16 cellular contexts compared by ENCODE assay signal in genomic region chr6:29742191-29742590, GRCh38. TPM values are rescaled to one million over a fixed set of nuclear protein-coding genes. Genes with fewer than 3 reads are reported as not detected.
DNase-seq lines count a peak whose midpoint lies in the region; TF ChIP-seq lines count a peak whose summit lies in the region.
"Had no signal": no experiment of that assay in that cellular context is flagged by ENCODE, and none has a peak within 500 bp of the region (broad histone marks: within the 10 kb centered on the region; RNA-seq: fewer than 3 reads in every experiment).

No MANE protein-coding gene starts in this region.

- POLR2A ChIA-PET in HEK293 (lab: Yijun Ruan, JAX) = no interaction called here

- H4K91ac ChIP-seq in neuronal stem cell (ENCODE audit: low read depth, low read length, poor library complexity) = no peak overlapping the region

- H4K8ac ChIP-seq in neuronal stem cell (ENCODE audit: low read depth, low read length) = no peak overlapping the region

- H3K27me3 ChIP-seq in BLaER1 (no peaks in the 10 kb centered on the region), neuronal stem cell (ENCODE audit: control insufficient read depth in 3 of 3, insufficient read depth in 3 of 3, low read depth in 1 of 3, low read length in 3 of 3) (peaks cover 0 to 36% (median 4%) of the 10 kb centered on the region in 3 experiments), thyroid gland (no peaks in the 10 kb centered on the region)

- no peaks in the 10 kb centered on the region for H3K9me3 ChIP-seq in BLaER1
- no peaks in the 10 kb centered on the region for H3K9me3 ChIP-seq in HEK293 (ENCODE audit: control insufficient read depth, insufficient read depth, low read depth, low read length)
- H3K9me3 ChIP-seq in neuronal stem cell (replicated peaks in 1 of 2; ENCODE audit: control insufficient read depth in 2 of 2, insufficient read depth in 1 of 2, low read depth in 1 of 2, low read length in 2 of 2) = no peaks in the 10 kb centered on the region
- no peaks in the 10 kb centered on the region for H3K9me3 ChIP-seq in thyroid gland
- H3K9me3 ChIP-seq: A549, BE2C, HAP-1 had no signal

- WGBS in neuronal stem cell (ENCODE audit: extremely low coverage in 2 of 2, insufficient read length in 2 of 2, insufficient replicate concordance in 1 of 2), 2 donors = no CpG with 5 or more reads among the region's 3 CpGs
- WGBS in thyroid gland, 2 donors = 79 to 100% methylated on average over 1 to 3 of the region's 3 CpGs

- H2AK5ac ChIP-seq in neuronal stem cell (ENCODE audit: low read depth, low read length) = no peak overlapping the region

- H3K4me3 ChIP-seq in BLaER1 (no peak overlapping the region), HEK293 (ENCODE audit: low read depth, low read length) (no peak overlapping the region), coronary artery (no peak overlapping the region), neuronal stem cell (ENCODE audit: low read length in 2 of 2) (peak overlapping the region in 1 of 2 donors; percentile 8), thyroid gland (replicated peaks in 1 of 3) (no peak overlapping the region)
- H3K4me3 ChIP-seq: A549, HAP-1 had no signal

- H3K4ac ChIP-seq in neuronal stem cell (ENCODE audit: low read length) = no peak overlapping the region

- H3K4me2 ChIP-seq in BLaER1 = 0 out of 2 replicates have a peak overlapping the region, but pooled peaks have one; percentile 7
- H3K4me2 ChIP-seq in neuronal stem cell (ENCODE audit: insufficient read depth, low read length, poor library complexity, severe bottlenecking) = no peak overlapping the region
- H3K4me2 ChIP-seq: A549 had no signal

- CTCF ChIA-PET in HEK293 (lab: Yijun Ruan, JAX) = interaction anchor here (0.5 to 10.6 kb wide), 3 partner anchors 38 to 92 kb away, joined by 3 to 158 read pairs (median 4); no protein-coding TSS in a partner anchor

- H2BK15ac ChIP-seq in neuronal stem cell (ENCODE audit: low read length) = no peak overlapping the region

- intact Hi-C loops in thyroid gland (cut with DNase I) = loop anchor here (5.0 kb wide), 1 partner anchor 95 kb away; no protein-coding TSS in a partner anchor

- peak; percentile 50 for DNase-seq in coronary artery (ENCODE audit: low spot score)
- DNase-seq in neuronal stem cell (ENCODE audit: low spot score) = no peak
- no peak for DNase-seq in retina
- no peak for DNase-seq in thyroid gland
- DNase-seq: BE2C; CD8-positive, alpha-beta T cell; COR-L47; DMS153; DMS79 treated with DMSO at 0.1 percent for 48 hours; EL; GOT3; HFFc6 had no signal

- no peaks in the 10 kb centered on the region for H3K79me1 ChIP-seq in neuronal stem cell (ENCODE audit: low read depth, low read length)

- H2BK12ac ChIP-seq in neuronal stem cell (ENCODE audit: low read length) = no peak overlapping the region

- H3K27ac ChIP-seq in BLaER1 (no peak overlapping the region), HEK293 (ENCODE audit: extremely low read depth, low read depth, low read length) (no peak overlapping the region), coronary artery (no peak overlapping the region), neuronal stem cell (replicated peaks; ENCODE audit: low read length) (no peak overlapping the region), thyroid gland (no peak overlapping the region)
- H3K27ac ChIP-seq: A549 had no signal

- no peak for TF ChIP-seq POLR2A in thyroid gland (IDR thresholded peaks at IDR 0.05)

- TF ChIP-seq CTCF in HEK293 (tag by site-specific recombination; IDR thresholded peaks at IDR 0.05) (no peak), coronary artery (IDR thresholded peaks at IDR 0.05) (no peak), thyroid gland (IDR thresholded peaks at IDR 0.05) (no peak)

- H3K4me1 ChIP-seq in BLaER1 (peaks cover 9% of the 10 kb centered on the region), HEK293 (ENCODE audit: control insufficient read depth, insufficient read depth, low read length) (no peaks in the 10 kb centered on the region), neuronal stem cell (ENCODE audit: control insufficient read depth in 2 of 2, insufficient read depth in 1 of 2, low read depth in 1 of 2, low read length in 2 of 2) (no peaks in the 10 kb centered on the region), thyroid gland (no peaks in the 10 kb centered on the region)
- H3K4me1 ChIP-seq: A549, BE2C, HAP-1 had no signal

- H3K9ac ChIP-seq in BLaER1 (no peak overlapping the region), neuronal stem cell (ENCODE audit: low read depth, low read length, poor library complexity) (no peak overlapping the region)

- H2AFZ ChIP-seq in neuronal stem cell (ENCODE audit: low read length) = no peak overlapping the region

- peak overlapping the region; percentile 10 for H3K14ac ChIP-seq in neuronal stem cell (ENCODE audit: low read length)

- no peak overlapping the region for H3K23ac ChIP-seq in neuronal stem cell (ENCODE audit: low read depth, low read length, poor library complexity)

- H3K18ac ChIP-seq in neuronal stem cell (ENCODE audit: low read length) = no peak overlapping the region

- no peak overlapping the region for H2BK120ac ChIP-seq in neuronal stem cell (ENCODE audit: low read depth, low read length)

- H3K36me3 ChIP-seq in BLaER1 = no peaks in the 10 kb centered on the region
- peaks cover 5 to 30% of the 10 kb centered on the region in 2 experiments; a peak in 2 of 3 replicates for H3K36me3 ChIP-seq in HEK293 (ENCODE audit: control insufficient read depth in 2 of 2, insufficient read depth in 1 of 2, low read length in 2 of 2)
- H3K36me3 ChIP-seq in neuronal stem cell (replicated peaks in 1 of 2; ENCODE audit: control insufficient read depth in 2 of 2, insufficient read depth in 2 of 2, low read length in 2 of 2) = no peaks in the 10 kb centered on the region
- no peaks in the 10 kb centered on the region for H3K36me3 ChIP-seq in thyroid gland
- H3K36me3 ChIP-seq: BE2C, HAP-1 had no signal

- H2BK5ac ChIP-seq in neuronal stem cell (ENCODE audit: low read length) = no peak overlapping the region

- H4K20me1 ChIP-seq in BLaER1 = peaks cover 7% of the 10 kb centered on the region; the same call in 1 of the 2 replicates

TF ChIP-seq in HEK293, 187 proteins besides CTCF, POLR2A, EP300 and RAD21:
- TF ChIP-seq KLF17 (tag by site-specific recombination; IDR thresholded peaks at IDR 0.05) (no peak), ZIC2 (tag by site-specific recombination; IDR thresholded peaks at IDR 0.05) (peak; percentile 40; the same call in 1 of the 2 replicates)

RNA-seq across cellular contexts. Expression of gene HLA-F, which starts 19.0 kb away (rescaled TPM):
- polyA plus RNA-seq in neuronal stem cell (2013, experiment 1 of 2) = 2.6 TPM
- 2.2 TPM for polyA plus RNA-seq in neuronal stem cell (2013, experiment 2 of 2)
- 10 to 100 TPM; 33.9 to 81.3 (median 44.6) TPM for total RNA-seq in thyroid gland
